Comparison of ENCODE assay signal across 16 cellular contexts in genomic region chr14:98160901-98161300, GRCh38.
"Had no signal": no experiment of that assay in that cellular context is flagged by ENCODE, and none has a peak within 500 bp of the region (broad histone marks: within the 10 kb centered on the region; RNA-seq: fewer than 3 reads in every experiment).

No MANE protein-coding gene starts in this region.

- H3K27ac Mint-ChIP-seq: activated CD4-positive, alpha-beta memory T cell treated with anti-CD3 and anti-CD28 coated beads, Interleukin-2, amount 10 ng/mL, durations not matched to agents 7 days and 5 days; mesothelial cell of epicardium; nephron progenitor cell; stimulated activated naive B cell treated with anti-CD40 and anti-IgM and Interleukin-4, amounts not matched to agents 10 μg/mL and 1 μg/mL and 100 μg/mL, for 72 hours had no signal

- H3K79me2 ChIP-seq: hepatocyte had no signal

- H3K4me3 ChIP-seq: hepatocyte, lung had no signal

- ATAC-seq: stimulated activated naive B cell treated with anti-CD40 and anti-IgM and Interleukin-4, amounts not matched to agents 10 μg/mL and 1 μg/mL and 100 μg/mL, for 72 hours had no signal

- H3K9me3 Mint-ChIP-seq: activated CD4-positive, alpha-beta memory T cell treated with anti-CD3 and anti-CD28 coated beads, Interleukin-2, amount 10 ng/mL, durations not matched to agents 7 days and 5 days; mesothelial cell of epicardium; nephron progenitor cell; stimulated activated naive B cell treated with anti-CD40 and anti-IgM and Interleukin-4, amounts not matched to agents 10 μg/mL and 1 μg/mL and 100 μg/mL, for 72 hours had no signal

- H3K27me3 Mint-ChIP-seq: activated naive CD4-positive, alpha-beta T cell treated with anti-CD3 and anti-CD28 coated beads, Interleukin-2, amount 50 U/mL, for 24 hours had no signal

- H2AFZ ChIP-seq: hepatocyte had no signal

- H3K4me1 Mint-ChIP-seq: activated CD4-positive, alpha-beta memory T cell treated with anti-CD3 and anti-CD28 coated beads, Interleukin-2, amount 10 ng/mL, durations not matched to agents 7 days and 5 days; stimulated activated naive B cell treated with anti-CD40 and anti-IgM and Interleukin-4, amounts not matched to agents 10 μg/mL and 1 μg/mL and 100 μg/mL, for 72 hours had no signal

- H3K27me3 ChIP-seq: hepatocyte had no signal

- H3K36me3 Mint-ChIP-seq: mesothelial cell of epicardium; stimulated activated naive B cell treated with anti-CD40 and anti-IgM and Interleukin-4, amounts not matched to agents 10 μg/mL and 1 μg/mL and 100 μg/mL, for 72 hours had no signal

- H3K27ac ChIP-seq: hepatocyte had no signal

- DNase-seq: activated CD4-positive, alpha-beta memory T cell treated with anti-CD3 and anti-CD28 coated beads, Interleukin-2, amount 10 ng/mL, durations not matched to agents 7 days and 5 days; activated CD4-positive, alpha-beta T cell treated with anti-CD3 and anti-CD28 coated beads for 48 hours; activated CD4-positive, CD25-positive, alpha-beta regulatory T cell; activated CD8-positive, alpha-beta memory T cell treated with anti-CD3 and anti-CD28 coated beads, Interleukin-2, amount 50 U/mL, for 48 hours; activated gamma-delta T cell; amniotic stem cell; dermis blood vessel endothelial cell; effector memory CD4-positive, alpha-beta T cell; nephron progenitor cell; occipital lobe; stimulated activated naive B cell treated with anti-CD40 and anti-IgM and Interleukin-4, amounts not matched to agents 10 μg/mL and 1 μg/mL and 100 μg/mL, for 72 hours; T1000 had no signal

- H3K4me3 Mint-ChIP-seq: activated CD4-positive, alpha-beta memory T cell treated with anti-CD3 and anti-CD28 coated beads, Interleukin-2, amount 10 ng/mL, durations not matched to agents 7 days and 5 days; activated naive CD4-positive, alpha-beta T cell treated with anti-CD3 and anti-CD28 coated beads, Interleukin-2, amount 50 U/mL, for 24 hours; mesothelial cell of epicardium; nephron progenitor cell; stimulated activated naive B cell treated with anti-CD40 and anti-IgM and Interleukin-4, amounts not matched to agents 10 μg/mL and 1 μg/mL and 100 μg/mL, for 72 hours had no signal

- H3K4me2 ChIP-seq: hepatocyte had no signal
